ENCODE assay signal across 8 cellular contexts in the genomic region with DNA sequence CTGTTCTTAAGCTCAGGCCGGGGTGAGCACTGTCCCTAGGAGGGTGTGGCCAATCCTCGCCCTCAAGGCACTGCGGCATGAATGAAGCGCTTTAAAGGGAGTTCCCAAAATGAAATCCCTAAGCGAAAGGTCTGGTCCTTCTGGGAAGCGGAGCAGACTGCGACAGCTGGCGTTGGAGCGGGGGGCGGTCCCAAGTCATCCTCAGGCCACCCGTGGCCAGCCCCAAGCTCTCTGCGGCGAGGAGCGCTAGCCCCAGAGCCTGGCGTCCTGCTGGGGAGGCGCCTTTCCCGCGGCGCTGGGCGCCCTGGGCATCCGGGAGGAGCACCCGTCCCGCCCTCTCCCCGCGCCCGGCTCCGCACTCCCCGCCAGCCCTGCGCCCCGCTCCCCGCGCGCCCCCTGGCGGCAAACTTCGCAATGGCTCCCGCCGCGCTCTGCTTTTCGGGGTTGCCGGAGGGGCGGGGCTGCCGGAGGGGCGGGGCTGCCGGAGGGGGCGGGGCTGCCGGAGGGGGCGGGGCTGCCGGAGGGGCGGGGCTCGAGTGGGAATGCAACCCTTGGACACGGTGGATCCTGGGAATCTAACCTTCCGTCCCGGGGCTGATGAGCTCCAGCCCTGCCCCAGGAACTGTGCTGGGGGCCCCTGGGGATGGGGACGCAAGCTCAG. TPM values are rescaled to one million over a fixed set of nuclear protein-coding genes. Genes with fewer than 3 reads are reported as not detected.
DNase-seq lines count a peak whose midpoint lies in the region; ATAC-seq and TF ChIP-seq lines count a peak whose summit lies in the region.

No MANE protein-coding gene starts in this region.

- H3K4me1 ChIP-seq in left ventricle myocardium inferior, result peaks cover 23% of the 10 kb centered on the region

- H3K27ac Mint-ChIP-seq in activated naive CD8-positive, alpha-beta T cell treated with anti-CD3 and anti-CD28 coated beads, Interleukin-2, amount 50 U/mL, for 24 hours, result no peak overlapping the region
- no peak overlapping the region for H3K27ac Mint-ChIP-seq in progenitor cell of endocrine pancreas

- H3K4me1 Mint-ChIP-seq in activated naive CD8-positive, alpha-beta T cell treated with anti-CD3 and anti-CD28 coated beads, Interleukin-2, amount 50 U/mL, for 24 hours, result peaks cover 11% of the 10 kb centered on the region
- H3K4me1 Mint-ChIP-seq in progenitor cell of endocrine pancreas (ENCODE audit: low read depth), result peaks cover 12% of the 10 kb centered on the region

- H3K9me3 ChIP-seq in left ventricle myocardium inferior (replicated peaks), result no peaks in the 10 kb centered on the region

- peak; percentile 81 for TF ChIP-seq CTCF in left ventricle myocardium inferior (IDR thresholded peaks at IDR 0.05; ENCODE audit: borderline replicate concordance)
- TF ChIP-seq CTCF in progenitor cell of endocrine pancreas (IDR thresholded peaks at IDR 0.05; ENCODE audit: unreplicated experiment), result peak; percentile 89

- H3K27ac ChIP-seq in left ventricle myocardium inferior (replicated peaks), result peak overlapping the region; percentile 62

- DNase-seq in DMS79 treated with DMSO at 0.1 percent for 48 hours (lab: John Stamatoyannopoulos, UW) (peak; percentile 71), H7 (peak; percentile 99), NCI-H1048 (lab: John Stamatoyannopoulos, UW) (peak; percentile 60), T follicular helper cell (ENCODE audit: low read depth) (peak; percentile 91), left ventricle myocardium inferior (peak; percentile 91), progenitor cell of endocrine pancreas (ENCODE audit: low spot score, unreplicated experiment) (peak; percentile 98), ureter (ENCODE audit: low spot score) (peak; percentile 93)
- peak; percentile 98 for DNase-seq in activated naive CD8-positive, alpha-beta T cell treated with anti-CD3 and anti-CD28 coated beads, Interleukin-2, amount 50 U/mL, for 24 hours

- H3K36me3 Mint-ChIP-seq in activated naive CD8-positive, alpha-beta T cell treated with anti-CD3 and anti-CD28 coated beads, Interleukin-2, amount 50 U/mL, for 24 hours (ENCODE audit: low read depth), result no peaks in the 10 kb centered on the region
- no peaks in the 10 kb centered on the region for H3K36me3 Mint-ChIP-seq in progenitor cell of endocrine pancreas (ENCODE audit: insufficient read depth)

- intact Hi-C loops in left ventricle myocardium inferior (cut with micrococcal nuclease), result loop anchor here (5.0 kb wide), 1 partner anchor 59 kb away; no protein-coding TSS in a partner anchor

- H3K4me3 ChIP-seq in H7 (ENCODE audit: insufficient read depth, low read depth, low read length), result peak overlapping the region; percentile 71
- H3K4me3 ChIP-seq in left ventricle myocardium inferior, result peak overlapping the region; percentile 76

- H3K9me3 Mint-ChIP-seq in activated naive CD8-positive, alpha-beta T cell treated with anti-CD3 and anti-CD28 coated beads, Interleukin-2, amount 50 U/mL, for 24 hours, result peaks cover 8% of the 10 kb centered on the region
- peaks cover 8% of the 10 kb centered on the region for H3K9me3 Mint-ChIP-seq in progenitor cell of endocrine pancreas (ENCODE audit: low read depth)

- H3K27me3 ChIP-seq in H7 (ENCODE audit: control insufficient read depth, insufficient read depth, low read length), result peaks cover 10% of the 10 kb centered on the region
- H3K27me3 ChIP-seq in left ventricle myocardium inferior (ENCODE audit: low read depth), result no peaks in the 10 kb centered on the region

- H3K4me3 Mint-ChIP-seq in activated naive CD8-positive, alpha-beta T cell treated with anti-CD3 and anti-CD28 coated beads, Interleukin-2, amount 50 U/mL, for 24 hours, result peak overlapping the region; percentile 72
- H3K4me3 Mint-ChIP-seq in progenitor cell of endocrine pancreas (ENCODE audit: low read depth), result peak overlapping the region; percentile 72

- ATAC-seq in activated naive CD8-positive, alpha-beta T cell treated with anti-CD3 and anti-CD28 coated beads, Interleukin-2, amount 50 U/mL, for 24 hours, result peak; percentile 90

- peaks cover 25% of the 10 kb centered on the region for H3K27me3 Mint-ChIP-seq in activated naive CD8-positive, alpha-beta T cell treated with anti-CD3 and anti-CD28 coated beads, Interleukin-2, amount 50 U/mL, for 24 hours
- H3K27me3 Mint-ChIP-seq in progenitor cell of endocrine pancreas, result peaks cover 24% of the 10 kb centered on the region

- no peaks in the 10 kb centered on the region for H3K36me3 ChIP-seq in H7 (replicated peaks; ENCODE audit: control insufficient read depth, insufficient read depth, low read length)
- H3K36me3 ChIP-seq in left ventricle myocardium inferior, result no peaks in the 10 kb centered on the region

RNA-seq across cellular contexts. Expression of gene ZBTB42, which starts 25.4 kb away (rescaled TPM):
- total RNA-seq in H7 (2014; rRNA removed; shearing (Covaris generic)), result 9.1 and 9.5 TPM in 2 replicates
- 5.7 TPM for total RNA-seq in left ventricle myocardium inferior
- total RNA-seq in progenitor cell of endocrine pancreas, result 12.3 and 12.6 TPM in 2 replicates
- total RNA-seq in ureter, result 9.4 TPM

RNA-seq across cellular contexts. Expression of gene AKT1, which starts 30.8 kb away (rescaled TPM):
- 152 and 165 TPM in 2 replicates for total RNA-seq in H7 (2014; rRNA removed; shearing (Covaris generic))
- total RNA-seq in left ventricle myocardium inferior, result 144 TPM
- 147 and 151 TPM in 2 replicates for total RNA-seq in progenitor cell of endocrine pancreas
- total RNA-seq in ureter, result 116 TPM

RNA-seq across cellular contexts. Expression of gene CEP170B, which starts 38.7 kb away (rescaled TPM):
- total RNA-seq in H7 (2014; rRNA removed; shearing (Covaris generic)), result 20.8 and 21.4 TPM in 2 replicates
- total RNA-seq in left ventricle myocardium inferior, result 11.7 TPM
- total RNA-seq in progenitor cell of endocrine pancreas, result 48.9 and 49.3 TPM in 2 replicates
- 42.2 TPM for total RNA-seq in ureter

Comparison
In these comparisons a context has a peak if more than half of its experiments do, and no peak if none do; other contexts are left out.
1. Peak in every context shown above with its lines: DNase-seq, ATAC-seq, H3K4me3 ChIP-seq and H3K27ac ChIP-seq.